In the genomic region with DNA sequence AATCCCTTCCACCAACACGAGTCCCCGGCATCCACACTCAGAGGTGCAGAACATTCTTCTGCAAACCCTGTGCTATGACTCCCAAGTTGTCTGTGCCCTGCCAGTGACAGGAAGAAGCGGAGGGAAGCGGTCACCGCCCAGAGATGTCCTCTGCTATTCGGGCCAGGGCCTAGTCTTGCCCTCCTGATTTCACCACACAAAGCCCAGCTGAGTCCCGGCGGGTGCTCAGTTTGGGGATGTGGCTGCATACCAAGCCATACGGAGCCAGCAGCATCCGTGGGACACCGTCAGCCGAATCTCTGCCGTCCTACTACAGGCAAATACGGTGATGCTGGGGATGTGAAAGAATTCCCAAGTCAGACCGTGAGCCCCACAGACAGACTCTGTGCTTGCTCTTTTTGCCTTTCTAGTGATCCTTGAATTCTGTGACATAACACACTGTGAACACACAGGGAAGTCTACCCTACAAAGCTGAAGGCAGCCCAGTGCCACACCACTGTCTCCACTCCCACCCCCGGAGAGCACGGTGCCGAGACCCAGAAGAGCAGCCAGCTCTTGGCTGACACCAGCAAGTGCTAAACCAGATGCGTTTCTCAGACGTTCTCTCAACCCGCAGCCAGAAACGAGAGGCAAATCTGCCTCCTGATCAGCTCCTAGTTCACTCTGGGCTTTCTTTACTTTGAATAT, we compare ENCODE assay signal across 13 cellular contexts. TPM values are rescaled to one million over a fixed set of nuclear protein-coding genes. Genes with fewer than 3 reads are reported as not detected.
DNase-seq lines count a peak whose midpoint lies in the region; ATAC-seq and TF ChIP-seq lines count a peak whose summit lies in the region.
"Had no signal": no experiment of that assay in that cellular context is flagged by ENCODE, and none has a peak within 500 bp of the region (broad histone marks: within the 10 kb centered on the region; RNA-seq: fewer than 3 reads in every experiment).

No MANE protein-coding gene starts in this region.

- no peaks in the 10 kb centered on the region for H3K9me3 Mint-ChIP-seq in activated CD4-positive, alpha-beta T cell treated with anti-CD3 and anti-CD28 coated beads, Interleukin-2, amount 10 ng/mL, durations not matched to agents 24 days and 14 days
- no peaks in the 10 kb centered on the region for H3K9me3 Mint-ChIP-seq in endothelial cell (ENCODE audit: unreplicated experiment)

- H3K27ac Mint-ChIP-seq in activated CD4-positive, alpha-beta T cell treated with anti-CD3 and anti-CD28 coated beads, Interleukin-2, amount 10 ng/mL, durations not matched to agents 24 days and 14 days: no peak overlapping the region
- no peak overlapping the region for H3K27ac Mint-ChIP-seq in endothelial cell (ENCODE audit: unreplicated experiment)

- peak overlapping the region; percentile 91 for H3K4me3 Mint-ChIP-seq in activated CD4-positive, alpha-beta T cell treated with anti-CD3 and anti-CD28 coated beads, Interleukin-2, amount 10 ng/mL, durations not matched to agents 24 days and 14 days
- H3K4me3 Mint-ChIP-seq in endothelial cell (ENCODE audit: unreplicated experiment): peak overlapping the region; percentile 52

- ATAC-seq in GM21390 (IDR thresholded peaks at IDR 0.05; ENCODE audit: unreplicated experiment): no peak
- ATAC-seq: pancreas had no signal

- intact Hi-C loops in activated CD4-positive, alpha-beta T cell treated with anti-CD3 and anti-CD28 coated beads, Interleukin-2, amount 10 ng/mL, durations not matched to agents 24 days and 14 days (cut with micrococcal nuclease): loop anchor here (5.0 kb wide), 3 partner anchors 47 to 142 kb away; no protein-coding TSS in a partner anchor
- intact Hi-C loops in posterior vena cava (cut with DNase I): no loop called here

- TF ChIP-seq CTCF in VCaP (conservative IDR thresholded peaks at IDR 0.05) (no peak), endothelial cell (IDR thresholded peaks at IDR 0.05; ENCODE audit: unreplicated experiment) (no peak)

- peaks cover 41% of the 10 kb centered on the region for H3K27me3 Mint-ChIP-seq in activated CD4-positive, alpha-beta T cell treated with anti-CD3 and anti-CD28 coated beads, Interleukin-2, amount 10 ng/mL, durations not matched to agents 24 days and 14 days
- H3K27me3 Mint-ChIP-seq in endothelial cell (ENCODE audit: unreplicated experiment): peaks cover 28% of the 10 kb centered on the region

- peaks cover 5% of the 10 kb centered on the region for H3K4me1 Mint-ChIP-seq in activated CD4-positive, alpha-beta T cell treated with anti-CD3 and anti-CD28 coated beads, Interleukin-2, amount 10 ng/mL, durations not matched to agents 24 days and 14 days
- peaks cover 7% of the 10 kb centered on the region for H3K4me1 Mint-ChIP-seq in endothelial cell (ENCODE audit: unreplicated experiment)

- DNase-seq in activated CD4-positive, alpha-beta T cell treated with anti-CD3 and anti-CD28 coated beads, Interleukin-2, amount 10 ng/mL, durations not matched to agents 24 days and 14 days: no peak
- no peak for DNase-seq in activated CD4-positive, alpha-beta T cell treated with anti-CD3 and anti-CD28 coated beads for 1 hour
- DNase-seq in endothelial cell (ENCODE audit: low spot score): no peak
- peak; percentile 70 for DNase-seq in posterior vena cava (ENCODE audit: low spot score)
- DNase-seq in KG1 (lab: John Stamatoyannopoulos, UW): no peak
- DNase-seq in NCI-H774 (lab: John Stamatoyannopoulos, UW): no peak
- DNase-seq: amniotic stem cell, NCI-H1092, NCI-H2227 treated with DMSO at 0.1 percent for 48 hours had no signal

- H3K27ac ChIP-seq in VCaP: peak overlapping the region; percentile 80
- H3K27ac ChIP-seq: pancreas, tibial nerve had no signal

- no peaks in the 10 kb centered on the region for H3K36me3 Mint-ChIP-seq in activated CD4-positive, alpha-beta T cell treated with anti-CD3 and anti-CD28 coated beads, Interleukin-2, amount 10 ng/mL, durations not matched to agents 24 days and 14 days (ENCODE audit: low read depth)
- peaks cover 15% of the 10 kb centered on the region for H3K36me3 Mint-ChIP-seq in endothelial cell (ENCODE audit: low read depth, unreplicated experiment)

RNA-seq across cellular contexts. Expression of a gene that starts 2.0 kb away (rescaled TPM):
- total RNA-seq in activated CD4-positive, alpha-beta T cell treated with anti-CD3 and anti-CD28 coated beads, Interleukin-2, amount 10 ng/mL, durations not matched to agents 24 days and 14 days: 15.2 and 18.4 TPM in 2 replicates
- 12.6 TPM for total RNA-seq in endothelial cell (ENCODE audit: unreplicated experiment)
- total RNA-seq in posterior vena cava: 1 to 10 TPM; 6.3 to 9.7 TPM

RNA-seq across cellular contexts. Expression of a gene that starts 26.2 kb away (rescaled TPM):
- total RNA-seq in activated CD4-positive, alpha-beta T cell treated with anti-CD3 and anti-CD28 coated beads, Interleukin-2, amount 10 ng/mL, durations not matched to agents 24 days and 14 days: 2.3 and 3.3 TPM in 2 replicates
- 11.1 TPM for total RNA-seq in endothelial cell (ENCODE audit: unreplicated experiment)
- 1 to 10 TPM; 4.7 to 6.5 TPM for total RNA-seq in posterior vena cava
